In genomic region chr1:5473268-5473667, GRCh38 we compare ENCODE assay signal across 1 cellular context.
TF ChIP-seq lines count a peak whose summit lies in the region.

No MANE protein-coding gene starts in this region.

TF ChIP-seq in H1, 55 proteins besides CTCF, POLR2A, EP300 and RAD21:
- TF ChIP-seq E2F6 (IDR thresholded peaks at IDR 0.05) (peak; percentile 76), FOSL1 (IDR thresholded peaks at IDR 0.05; ENCODE audit: insufficient read depth, low read depth, low read length) (no peak), SP2 (IDR thresholded peaks at IDR 0.05; ENCODE audit: low read length) (no peak)
